Comparison of ENCODE assay signal across 1 cellular context in genomic region chr6:169709293-169709692, GRCh38.
TF ChIP-seq lines count a peak whose summit lies in the region.

No MANE protein-coding gene starts in this region.

TF ChIP-seq in IMR-90, 13 proteins besides CTCF, POLR2A, EP300 and RAD21:
- TF ChIP-seq CEBPB (IDR thresholded peaks at IDR 0.05; ENCODE audit: low read depth, low read length) (no peak), RCOR1 (IDR thresholded peaks at IDR 0.05; ENCODE audit: insufficient replicate concordance, low read length) (no peak), FOS (IDR thresholded peaks at IDR 0.05; ENCODE audit: low read depth, low read length) (no peak), RFX5 (IDR thresholded peaks at IDR 0.05; ENCODE audit: low read depth, low read length) (no peak), ELK1 (IDR thresholded peaks at IDR 0.05; ENCODE audit: borderline replicate concordance, low read depth, low read length) (no peak), MAFK (IDR thresholded peaks at IDR 0.05; ENCODE audit: low read depth, low read length) (no peak), CHD1 (IDR thresholded peaks at IDR 0.05; ENCODE audit: low read depth, low read length) (no peak), MAZ (IDR thresholded peaks at IDR 0.05; ENCODE audit: borderline replicate concordance, low read depth, low read length) (no peak), BHLHE40 (IDR thresholded peaks at IDR 0.05; ENCODE audit: low read depth, low read length) (no peak), SMC3 (IDR thresholded peaks at IDR 0.05; ENCODE audit: low read depth, low read length) (no peak), MXI1 (IDR thresholded peaks at IDR 0.05; ENCODE audit: borderline replicate concordance, low read depth, low read length) (no peak), USF2 (IDR thresholded peaks at IDR 0.05; ENCODE audit: low read depth, low read length) (no peak)
